Comparison of ENCODE assay signal across 12 cellular contexts in the genomic region with DNA sequence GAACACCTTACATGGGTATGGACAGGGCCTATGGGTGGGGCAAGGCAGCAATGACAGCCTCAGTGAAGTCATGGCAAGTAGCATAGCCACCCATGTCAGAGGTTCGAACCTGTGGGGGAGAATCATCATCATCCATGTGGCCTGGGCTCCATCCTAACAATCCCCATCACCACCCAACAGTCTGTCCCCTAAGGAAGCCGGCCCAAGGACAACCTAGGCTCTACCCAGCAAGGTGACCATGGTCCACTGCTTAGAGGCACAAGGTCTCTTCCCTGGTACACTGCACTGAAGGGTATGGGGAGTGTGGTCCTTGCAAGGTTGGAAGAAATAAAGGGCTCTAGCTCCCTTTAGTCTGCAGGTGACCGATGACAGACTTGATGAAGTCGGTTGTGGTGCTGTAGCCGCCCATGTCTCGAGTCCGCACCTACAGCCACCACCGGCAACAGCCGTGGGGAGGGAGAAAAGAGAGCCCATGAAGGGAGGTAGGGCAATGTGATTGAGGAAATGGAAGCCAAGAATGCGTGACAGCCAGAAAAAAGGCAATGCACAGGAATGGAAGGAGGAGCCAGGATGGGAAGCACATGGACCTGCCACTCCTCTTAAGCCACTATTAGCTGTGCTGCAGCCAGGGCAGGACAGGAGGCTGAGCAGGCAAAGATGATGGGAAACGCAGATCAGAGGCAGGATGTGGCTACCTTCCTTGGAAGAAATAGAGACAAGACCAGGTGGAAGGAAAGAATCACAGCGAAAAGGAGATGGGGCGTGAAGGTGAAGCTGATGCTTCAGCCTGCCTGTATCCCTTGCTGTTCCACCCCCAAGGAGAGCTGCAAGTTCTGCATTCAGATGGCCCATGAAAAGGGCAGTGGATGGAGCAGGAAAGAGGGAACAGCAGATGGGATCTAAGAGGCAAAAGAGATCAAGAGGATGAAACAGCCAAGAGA. TPM values are rescaled to one million over a fixed set of nuclear protein-coding genes. Genes with fewer than 3 reads are reported as not detected.
DNase-seq lines count a peak whose midpoint lies in the region; ATAC-seq, FAIRE-seq and TF ChIP-seq lines count a peak whose summit lies in the region.
"Had no signal": no experiment of that assay in that cellular context is flagged by ENCODE, and none has a peak within 500 bp of the region (broad histone marks: within the 10 kb centered on the region; RNA-seq: fewer than 3 reads in every experiment).

No MANE protein-coding gene starts in this region.

- POLR2A ChIA-PET in GM12878 (lab: Charles Lee): no interaction called here

- ATAC-seq in GM12878: peak; percentile 42
- ATAC-seq in stimulated activated naive CD8-positive, alpha-beta T cell treated with anti-CD3 and anti-CD28 coated beads, Interleukin-15, amount 100 ng/mL, for 72 hours: peak; percentile 39

- peaks cover 33% of the 10 kb centered on the region for H3K79me2 ChIP-seq in GM12878 (ENCODE audit: control insufficient read depth, insufficient read depth, low read length)

- H3K27ac Mint-ChIP-seq in activated naive CD4-positive, alpha-beta T cell treated with anti-CD3 and anti-CD28 coated beads, Interleukin-2, amount 10 ng/mL, durations not matched to agents 7 days and 5 days: peak overlapping the region; percentile 78
- peak overlapping the region; percentile 22 to 76 for H3K27ac Mint-ChIP-seq in stimulated activated naive CD8-positive, alpha-beta T cell treated with anti-CD3 and anti-CD28 coated beads, Interleukin-15, amount 100 ng/mL, for 72 hours

- peaks cover 29 to 47% of the 10 kb centered on the region in 2 experiments for H3K36me3 ChIP-seq in GM12878 (ENCODE audit: control insufficient read depth in 2 of 2, insufficient read depth in 2 of 2, low read length in 1 of 2)

- no peak overlapping the region for H3K27ac ChIP-seq in GM12878 (ENCODE audit: control insufficient read depth, insufficient read depth)
- H3K27ac ChIP-seq: C4-2B, epithelial cell of prostate, testis had no signal

- RAD21 ChIA-PET in GM12878 (lab: Charles Lee; ENCODE audit: unreplicated experiment): no interaction called here

- H3K9ac ChIP-seq in GM12878 (ENCODE audit: control insufficient read depth, insufficient read depth, low read length): no peak overlapping the region

- no peaks in the 10 kb centered on the region for H3K27me3 ChIP-seq in GM12878 (replicated peaks in 1 of 2; ENCODE audit: control insufficient read depth in 2 of 2, insufficient read depth in 2 of 2, low read length in 1 of 2)
- H3K27me3 ChIP-seq: testis had no signal

- intact Hi-C loops in GM12878 (cut with micrococcal nuclease; ENCODE audit: unreplicated experiment): no loop called here

- no peak overlapping the region for H3K4me3 Mint-ChIP-seq in activated naive CD4-positive, alpha-beta T cell treated with anti-CD3 and anti-CD28 coated beads, Interleukin-2, amount 10 ng/mL, durations not matched to agents 7 days and 5 days
- H3K4me3 Mint-ChIP-seq in stimulated activated naive CD8-positive, alpha-beta T cell treated with anti-CD3 and anti-CD28 coated beads, Interleukin-15, amount 100 ng/mL, for 72 hours: peak overlapping the region in 1 of 2 donors; percentile 27

- in situ Hi-C loops in GM12878 (cut with MboI): no loop called here

- H2AFZ ChIP-seq in GM12878 (ENCODE audit: control insufficient read depth, low read depth, low read length): no peak overlapping the region

- peaks cover 74% of the 10 kb centered on the region for H3K36me3 Mint-ChIP-seq in activated naive CD4-positive, alpha-beta T cell treated with anti-CD3 and anti-CD28 coated beads, Interleukin-2, amount 10 ng/mL, durations not matched to agents 7 days and 5 days

- H3K4me3 ChIP-seq in GM12878: no peak overlapping the region
- H3K4me3 ChIP-seq: testis had no signal

- SMC1A ChIA-PET in GM12878 (lab: Charles Lee; ENCODE audit: uncharacterized antibody, unreplicated experiment): no interaction called here

- H3K9me3 ChIP-seq in GM12878 (replicated peaks; ENCODE audit: control insufficient read depth, insufficient read depth, low read length): no peaks in the 10 kb centered on the region
- H3K9me3 ChIP-seq: testis had no signal

- 60% methylated on average over 13 of the region's 13 CpGs for WGBS in GM12878 (ENCODE audit: insufficient coverage, insufficient replicate concordance, low lambda C conversion rate, missing lambda C conversion rate)

- H3K4me1 Mint-ChIP-seq in activated naive CD4-positive, alpha-beta T cell treated with anti-CD3 and anti-CD28 coated beads, Interleukin-2, amount 10 ng/mL, durations not matched to agents 7 days and 5 days: peaks cover 70% of the 10 kb centered on the region
- peaks cover 78% of the 10 kb centered on the region for H3K4me1 Mint-ChIP-seq in stimulated activated naive CD8-positive, alpha-beta T cell treated with anti-CD3 and anti-CD28 coated beads, Interleukin-15, amount 100 ng/mL, for 72 hours

- no peak for TF ChIP-seq CTCF in GM12878 (IDR thresholded peaks at IDR 0.05 in 2 of 3, conservative IDR thresholded peaks at IDR 0.05 in 1 of 3; ENCODE audit: control insufficient read depth in 2 of 3, extremely low read depth in 1 of 3, insufficient read depth in 1 of 3, low read depth in 3 of 3, low read length in 3 of 3)

- peak; percentile 86 for TF ChIP-seq POLR2A in GM12878 (IDR thresholded peaks at IDR 0.05; ENCODE audit: low read depth, low read length)

- no peak for FAIRE-seq in GM12878 (lab: Jason Lieb, UNC)

- H3K27me3 Mint-ChIP-seq in activated naive CD4-positive, alpha-beta T cell treated with anti-CD3 and anti-CD28 coated beads, Interleukin-2, amount 10 ng/mL, durations not matched to agents 7 days and 5 days: no peaks in the 10 kb centered on the region
- no peaks in the 10 kb centered on the region for H3K27me3 Mint-ChIP-seq in stimulated activated naive CD8-positive, alpha-beta T cell treated with anti-CD3 and anti-CD28 coated beads, Interleukin-15, amount 100 ng/mL, for 72 hours

- H4K20me1 ChIP-seq in GM12878 (ENCODE audit: control insufficient read depth, insufficient read depth): peaks cover 17% of the 10 kb centered on the region

- no peak for TF ChIP-seq RAD21 in GM12878 (IDR thresholded peaks at IDR 0.05; ENCODE audit: insufficient read depth, low read depth, low read length)

- no TSS peak for BruUV-seq in GM12878 (replicated peaks; lab: Mats Ljungman, UMichigan)

- no peak for TF ChIP-seq EP300 in GM12878 (IDR thresholded peaks at IDR 0.05; ENCODE audit: borderline replicate concordance in 1 of 2, control insufficient read depth in 1 of 2, low read depth in 2 of 2, low read length in 2 of 2)

- CTCF ChIA-PET in activated naive CD4-positive, alpha-beta T cell treated with anti-CD3 and anti-CD28 coated beads, Interleukin-2, amount 10 ng/mL, durations not matched to agents 7 days and 5 days (lab: Charles Lee): no interaction called here
- CTCF ChIA-PET in GM12878 (lab: Yijun Ruan, JAX): interaction anchor here (0.5 kb wide), 1 partner anchor 205 kb away, joined by 3 read pairs; no protein-coding TSS in a partner anchor

- H3K4me1 ChIP-seq in GM12878 (ENCODE audit: control insufficient read depth, insufficient read depth, low read length): peaks cover 16% of the 10 kb centered on the region

- H3K4me2 ChIP-seq in GM12878 (ENCODE audit: control insufficient read depth, insufficient read depth): no peak overlapping the region

- no peaks in the 10 kb centered on the region for H3K9me3 Mint-ChIP-seq in activated naive CD4-positive, alpha-beta T cell treated with anti-CD3 and anti-CD28 coated beads, Interleukin-2, amount 10 ng/mL, durations not matched to agents 7 days and 5 days
- no peaks in the 10 kb centered on the region for H3K9me3 Mint-ChIP-seq in stimulated activated naive CD8-positive, alpha-beta T cell treated with anti-CD3 and anti-CD28 coated beads, Interleukin-15, amount 100 ng/mL, for 72 hours

- DNase-seq in activated naive CD4-positive, alpha-beta T cell treated with anti-CD3 and anti-CD28 coated beads, Interleukin-2, amount 10 ng/mL, durations not matched to agents 7 days and 5 days: no peak
- no peak for DNase-seq in activated naive CD4-positive, alpha-beta T cell treated with anti-CD3 and anti-CD28 coated beads, Interleukin-2, amount 50 U/mL, for 16 hours
- DNase-seq in NCI-H69 (lab: John Stamatoyannopoulos, UW) (peak; percentile 39), GM12878 (ENCODE audit: low read depth, low spot score) (no peak), dedifferentiated amniotic fluid mesenchymal stem cell (ENCODE audit: extremely low spot score) (no peak), NCI-H748 treated with DMSO at 0.1 percent for 48 hours (lab: John Stamatoyannopoulos, UW) (no peak), NCI-H1105 (lab: John Stamatoyannopoulos, UW) (no peak)
- no peak for DNase-seq in stimulated activated naive CD8-positive, alpha-beta T cell treated with anti-CD3 and anti-CD28 coated beads, Interleukin-15, amount 100 ng/mL, for 72 hours
- DNase-seq: NCI-H774, testis had no signal

RNA-seq across cellular contexts. Expression of a gene that starts 5.3 kb away (rescaled TPM):
- total RNA-seq in GM12878 (2013; cell fraction: nucleolus; rRNA removed): 83.2 and 91.2 TPM in 2 replicates
- 131 and 136 TPM in 2 replicates for total RNA-seq in GM12878 (2014; rRNA removed)
- total RNA-seq in GM12878 (2014; rRNA removed; fragmentation: Illumina TruSeq; extraction: Trizol): 84.7 and 90.5 TPM in 2 replicates
- total RNA-seq in GM12878 (2021): 109 and 110 TPM in 2 replicates
- polyA plus RNA-seq in GM12878 (2011; ENCODE audit: low read depth): 112 TPM
- polyA plus RNA-seq in GM12878 (2011; rRNA removed): 145 and 177 TPM in 2 replicates
- 211 and 226 TPM in 2 replicates for polyA plus RNA-seq in GM12878 (2011; cell fraction: cytosol; rRNA removed)
- polyA plus RNA-seq in GM12878 (2011; cell fraction: nucleus; rRNA removed): 484 and 526 TPM in 2 replicates
- polyA plus RNA-seq in GM12878 (2012): 102 and 111 TPM in 2 replicates
- 98.3 and 101 TPM in 2 replicates for polyA plus RNA-seq in GM12878 (2014; fragmentation: Illumina TruSeq; extraction: Trizol)
- polyA plus RNA-seq in GM12878 (2014; fragmentation: Nextera tagmentation; extraction: Ambion mirVana): 10 to 100 TPM; 65.3 to 87.1 TPM
- polyA plus RNA-seq in GM12878 (2014; rRNA removed): 134 and 144 TPM in 2 replicates
- 100 to 1,000 TPM; 149 to 167 TPM for polyA plus RNA-seq in GM12878 (2016; fragmentation: Nextera tagmentation; extraction: Ambion mirVana)
- 159 and 168 TPM in 2 replicates for polyA minus RNA-seq in GM12878 (2011; rRNA and poly(A)+ RNA removed)
- 34.7 and 40.0 TPM in 2 replicates for polyA minus RNA-seq in GM12878 (2011; cell fraction: cytosol; rRNA and poly(A)+ RNA removed)
- polyA minus RNA-seq in GM12878 (2011; cell fraction: nucleus; rRNA and poly(A)+ RNA removed): 69.9 and 95.9 TPM in 2 replicates

RNA-seq across cellular contexts. Expression of a gene that starts 6.3 kb away (rescaled TPM):
- total RNA-seq in GM12878 (2013; cell fraction: nucleolus; rRNA removed): 254 and 257 TPM in 2 replicates
- total RNA-seq in GM12878 (2014; rRNA removed) (440 and 489 TPM in 2 replicates), GM12878 (2014; rRNA removed; fragmentation: Illumina TruSeq; extraction: Trizol) (502 and 535 TPM in 2 replicates), GM12878 (2021) (409 and 424 TPM in 2 replicates)
- 171 TPM for polyA plus RNA-seq in GM12878 (2011; ENCODE audit: low read depth)
- polyA plus RNA-seq in GM12878 (2011; rRNA removed) (218 and 254 TPM in 2 replicates), GM12878 (2014; fragmentation: Illumina TruSeq; extraction: Trizol) (550 and 607 TPM in 2 replicates), GM12878 (2014; fragmentation: Nextera tagmentation; extraction: Ambion mirVana) (100 to 1,000 TPM; 368 to 439 TPM), GM12878 (2014; rRNA removed) (371 and 408 TPM in 2 replicates), GM12878 (2016; fragmentation: Nextera tagmentation; extraction: Ambion mirVana) (100 to 1,000 TPM; 524 to 544 TPM)
- polyA plus RNA-seq in GM12878 (2011; cell fraction: cytosol; rRNA removed): 225 and 235 TPM in 2 replicates
- 739 and 811 TPM in 2 replicates for polyA plus RNA-seq in GM12878 (2011; cell fraction: nucleus; rRNA removed)
- 189 and 258 TPM in 2 replicates for polyA plus RNA-seq in GM12878 (2012)
- polyA minus RNA-seq in GM12878 (2011; rRNA and poly(A)+ RNA removed): 286 and 315 TPM in 2 replicates
- 94.6 and 146 TPM in 2 replicates for polyA minus RNA-seq in GM12878 (2011; cell fraction: cytosol; rRNA and poly(A)+ RNA removed)
- 316 and 496 TPM in 2 replicates for polyA minus RNA-seq in GM12878 (2011; cell fraction: nucleus; rRNA and poly(A)+ RNA removed)

RNA-seq across cellular contexts. Expression of a gene that starts 33.9 kb away (rescaled TPM):
- total RNA-seq in GM12878 (2013; cell fraction: nucleolus; rRNA removed): not detected in 2 replicates
- total RNA-seq in GM12878 (2014; rRNA removed): not detected in 2 replicates
- total RNA-seq in GM12878 (2014; rRNA removed; fragmentation: Illumina TruSeq; extraction: Trizol): not detected in 2 replicates
- total RNA-seq in GM12878 (2021): 0.13 TPM in 1 of 2 replicates, not detected in the other
- not detected for polyA plus RNA-seq in GM12878 (2011; ENCODE audit: low read depth)
- polyA plus RNA-seq in GM12878 (2011; rRNA removed): not detected in 2 replicates
- not detected in 2 replicates for polyA plus RNA-seq in GM12878 (2011; cell fraction: cytosol; rRNA removed)
- polyA plus RNA-seq in GM12878 (2011; cell fraction: nucleus; rRNA removed): not detected in 2 replicates
- 0.06 and 0.22 TPM in 2 replicates for polyA plus RNA-seq in GM12878 (2012)
- polyA plus RNA-seq in GM12878 (2014; fragmentation: Illumina TruSeq; extraction: Trizol): not detected in 2 replicates
- not detected for polyA plus RNA-seq in GM12878 (2014; fragmentation: Nextera tagmentation; extraction: Ambion mirVana)
- not detected in 2 replicates for polyA plus RNA-seq in GM12878 (2014; rRNA removed)
- polyA plus RNA-seq in GM12878 (2016; fragmentation: Nextera tagmentation; extraction: Ambion mirVana): not detected
- not detected in 2 replicates for polyA minus RNA-seq in GM12878 (2011; rRNA and poly(A)+ RNA removed)
- polyA minus RNA-seq in GM12878 (2011; cell fraction: cytosol; rRNA and poly(A)+ RNA removed): not detected in 2 replicates
- not detected in 2 replicates for polyA minus RNA-seq in GM12878 (2011; cell fraction: nucleus; rRNA and poly(A)+ RNA removed)
